Comparison of ENCODE assay signal across 13 cellular contexts in genomic region chrX:19303216-19303880, GRCh38. TPM values are rescaled to one million over a fixed set of nuclear protein-coding genes. Genes with fewer than 3 reads are reported as not detected.
A peak's percentile ranks its signal among the peaks of the same experiment; 100 is the strongest.
DNase-seq lines count a peak whose midpoint lies in the region; ATAC-seq, FAIRE-seq and TF ChIP-seq lines count a peak whose summit lies in the region.
"Had no signal": no experiment of that assay in that cellular context is flagged by ENCODE, and none has a peak within 500 bp of the region (broad histone marks: within the 10 kb centered on the region; RNA-seq: fewer than 3 reads in every experiment).

No MANE protein-coding gene starts in this region.

- no peaks in the 10 kb centered on the region for H3K27me3 ChIP-seq in ascending aorta

- H3K4me3 ChIP-seq in ascending aorta, result peak overlapping the region in 1 of 2 donors; percentile 24

- no peak for FAIRE-seq in urothelium cell line (lab: Jason Lieb, UNC)

- TF ChIP-seq CTCF in ascending aorta (IDR thresholded peaks at IDR 0.05) (no peak), nephron progenitor cell (IDR thresholded peaks at IDR 0.05) (no peak)

- no peaks in the 10 kb centered on the region for H3K36me3 ChIP-seq in ascending aorta

- ATAC-seq in left cardiac atrium, result peak in 1 of 2 donors; percentile 95
- ATAC-seq in GM19397 (IDR thresholded peaks at IDR 0.05; ENCODE audit: unreplicated experiment), result no peak
- ATAC-seq: activated naive CD8-positive, alpha-beta T cell treated with anti-CD3 and anti-CD28 coated beads, Interleukin-2, amount 50 U/mL, for 24 hours; stimulated activated naive B cell treated with anti-CD40 and anti-IgM and Interleukin-4, amounts not matched to agents 10 μg/mL and 1 μg/mL and 100 μg/mL, for 72 hours had no signal

- H3K9me3 ChIP-seq in ascending aorta, result no peaks in the 10 kb centered on the region

- H3K27ac ChIP-seq in ascending aorta, result peak overlapping the region; percentile 31 to 52

- no peaks in the 10 kb centered on the region for H3K4me1 Mint-ChIP-seq in nephron progenitor cell
- H3K4me1 Mint-ChIP-seq: activated naive CD8-positive, alpha-beta T cell treated with anti-CD3 and anti-CD28 coated beads, Interleukin-2, amount 50 U/mL, for 24 hours; neural crest cell; stimulated activated naive B cell treated with anti-CD40 and anti-IgM and Interleukin-4, amounts not matched to agents 10 μg/mL and 1 μg/mL and 100 μg/mL, for 72 hours had no signal

- H3K36me3 Mint-ChIP-seq in nephron progenitor cell (ENCODE audit: low read depth), result no peaks in the 10 kb centered on the region
- H3K36me3 Mint-ChIP-seq: stimulated activated naive B cell treated with anti-CD40 and anti-IgM and Interleukin-4, amounts not matched to agents 10 μg/mL and 1 μg/mL and 100 μg/mL, for 72 hours had no signal

- DNase-seq in NCI-H2196 (lab: John Stamatoyannopoulos, UW; ENCODE audit: unreplicated experiment) (peak; percentile 1), NCI-H2196 treated with DMSO at 0.1 percent for 48 hours (lab: John Stamatoyannopoulos, UW; ENCODE audit: unreplicated experiment) (no peak), ascending aorta (ENCODE audit: low spot score in 2 of 2) (peak in 1 of 2 donors; percentile 87), left cardiac atrium (peak; percentile 47), urothelium cell line (ENCODE audit: low spot score) (peak; percentile 6), NCI-H1694 treated with DMSO at 0.1 percent for 48 hours (lab: John Stamatoyannopoulos, UW) (no peak), nephron progenitor cell (no peak)
- DNase-seq: activated naive CD8-positive, alpha-beta T cell treated with anti-CD3 and anti-CD28 coated beads, Interleukin-2, amount 50 U/mL, for 24 hours; NCI-H187; stimulated activated naive B cell treated with anti-CD40 and anti-IgM and Interleukin-4, amounts not matched to agents 10 μg/mL and 1 μg/mL and 100 μg/mL, for 72 hours had no signal

- peaks cover 42% of the 10 kb centered on the region for H3K9me3 Mint-ChIP-seq in nephron progenitor cell
- H3K9me3 Mint-ChIP-seq: activated naive CD8-positive, alpha-beta T cell treated with anti-CD3 and anti-CD28 coated beads, Interleukin-2, amount 50 U/mL, for 24 hours; stimulated activated naive B cell treated with anti-CD40 and anti-IgM and Interleukin-4, amounts not matched to agents 10 μg/mL and 1 μg/mL and 100 μg/mL, for 72 hours; T-helper 1 cell treated with Interleukin-12 subunit alpha and Interleukin-12 subunit beta and Interleukin-4 antibody, amounts not matched to agents 30 μg/mL and 1 μg/mL, for 36 hours had no signal

- no peaks in the 10 kb centered on the region for H3K4me1 ChIP-seq in ascending aorta

- H3K27ac Mint-ChIP-seq in nephron progenitor cell, result no peak overlapping the region
- H3K27ac Mint-ChIP-seq: activated naive CD8-positive, alpha-beta T cell treated with anti-CD3 and anti-CD28 coated beads, Interleukin-2, amount 50 U/mL, for 24 hours; stimulated activated naive B cell treated with anti-CD40 and anti-IgM and Interleukin-4, amounts not matched to agents 10 μg/mL and 1 μg/mL and 100 μg/mL, for 72 hours; T-helper 1 cell treated with Interleukin-12 subunit alpha and Interleukin-12 subunit beta and Interleukin-4 antibody, amounts not matched to agents 30 μg/mL and 1 μg/mL, for 36 hours had no signal

- no peak overlapping the region for H3K4me3 Mint-ChIP-seq in nephron progenitor cell
- H3K4me3 Mint-ChIP-seq: activated naive CD8-positive, alpha-beta T cell treated with anti-CD3 and anti-CD28 coated beads, Interleukin-2, amount 50 U/mL, for 24 hours; neural crest cell; stimulated activated naive B cell treated with anti-CD40 and anti-IgM and Interleukin-4, amounts not matched to agents 10 μg/mL and 1 μg/mL and 100 μg/mL, for 72 hours; T-helper 1 cell treated with Interleukin-12 subunit alpha and Interleukin-12 subunit beta and Interleukin-4 antibody, amounts not matched to agents 30 μg/mL and 1 μg/mL, for 36 hours had no signal

- intact Hi-C loops in ascending aorta (cut with DNase I), result no loop called here
- intact Hi-C loops in left cardiac atrium (cut with DNase I), result no loop called here

- H3K27me3 Mint-ChIP-seq in nephron progenitor cell (ENCODE audit: low read depth, poor library complexity), result no peaks in the 10 kb centered on the region

RNA-seq across cellular contexts. Expression of gene PDHA1, which starts 40.4 kb away (rescaled TPM):
- total RNA-seq in ascending aorta (30.9 TPM), left cardiac atrium (100 to 1,000 TPM; 697 to 712 TPM)

Comparison
In these comparisons a context has a peak if more than half of its experiments do, and no peak if none do; other contexts are left out.
1. DNase-seq: peak in NCI-H2196 (single experiment), left cardiac atrium (single experiment) and urothelium cell line (single experiment); none in NCI-H2196 treated with DMSO at 0.1 percent for 48 hours (single experiment), NCI-H1694 treated with DMSO at 0.1 percent for 48 hours (single experiment) and nephron progenitor cell (single experiment).
2. RNA of gene PDHA1, which starts 40.4 kb away (total RNA-seq): 697 to 712 TPM in left cardiac atrium; 30.9 TPM in ascending aorta (single experiment); every median in the first group is over 10 times any median in the second.